In genomic region chr9:124351672-124352468, GRCh38 we compare ENCODE assay signal across 1 cellular context.
TF ChIP-seq lines count a peak whose summit lies in the region.

No MANE protein-coding gene starts in this region.

TF ChIP-seq in WTC11, 78 proteins besides CTCF, POLR2A, EP300 and RAD21 (continued from another document):
- TF ChIP-seq AFF4 (CRISPR knock-in tag; IDR thresholded peaks at IDR 0.05; ENCODE audit: borderline replicate concordance) = no peak
- no peak for TF ChIP-seq SP1 (CRISPR knock-in tag; conservative IDR thresholded peaks at IDR 0.05)
- TF ChIP-seq E2F1 (CRISPR knock-in tag; IDR thresholded peaks at IDR 0.05) = no peak
- TF ChIP-seq HMGXB4 (CRISPR knock-in tag; IDR thresholded peaks at IDR 0.05) = no peak
- no peak for TF ChIP-seq ATF3 (CRISPR knock-in tag; conservative IDR thresholded peaks at IDR 0.05)
TF ChIP-seq in WTC11: peak in this region for 0.
